ENCODE assay signal across 1 cellular context in the genomic region with DNA sequence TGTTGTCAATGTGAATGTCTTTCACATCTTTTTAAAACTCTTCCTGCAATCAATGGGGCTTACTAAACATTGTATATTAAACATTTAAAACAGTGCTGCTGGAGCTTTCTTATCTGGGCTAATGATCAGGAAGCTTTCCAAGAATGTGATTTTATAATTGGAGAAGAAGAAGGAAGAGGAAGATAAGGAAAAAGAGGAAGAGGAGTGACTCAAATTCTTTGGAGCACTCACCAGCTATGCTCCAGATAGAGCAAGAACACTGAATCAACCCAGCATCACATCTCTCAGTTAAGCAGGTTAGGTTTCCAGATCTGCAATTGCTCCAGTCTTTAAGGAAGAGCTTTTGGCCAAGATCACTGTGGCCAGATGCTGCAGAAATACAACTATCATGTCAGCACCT.
TF ChIP-seq lines count a peak whose summit lies in the region.

No MANE protein-coding gene starts in this region.

TF ChIP-seq in K562, 482 proteins besides CTCF, POLR2A, EP300 and RAD21:
- TF ChIP-seq, protein P1, sequence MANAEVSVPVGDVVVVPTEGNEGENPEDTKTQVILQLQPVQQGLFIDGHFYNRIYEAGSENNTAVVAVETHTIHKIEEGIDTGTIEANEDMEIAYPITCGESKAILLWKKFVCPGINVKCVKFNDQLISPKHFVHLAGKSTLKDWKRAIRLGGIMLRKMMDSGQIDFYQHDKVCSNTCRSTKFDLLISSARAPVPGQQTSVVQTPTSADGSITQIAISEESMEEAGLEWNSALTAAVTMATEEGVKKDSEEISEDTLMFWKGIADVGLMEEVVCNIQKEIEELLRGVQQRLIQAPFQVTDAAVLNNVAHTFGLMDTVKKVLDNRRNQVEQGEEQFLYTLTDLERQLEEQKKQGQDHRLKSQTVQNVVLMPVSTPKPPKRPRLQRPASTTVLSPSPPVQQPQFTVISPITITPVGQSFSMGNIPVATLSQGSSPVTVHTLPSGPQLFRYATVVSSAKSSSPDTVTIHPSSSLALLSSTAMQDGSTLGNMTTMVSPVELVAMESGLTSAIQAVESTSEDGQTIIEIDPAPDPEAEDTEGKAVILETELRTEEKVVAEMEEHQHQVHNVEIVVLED (CRISPR knock-in tag; IDR thresholded peaks at IDR 0.05): no peak
- TF ChIP-seq FOXK1 (CRISPR knock-in tag; IDR thresholded peaks at IDR 0.05; ENCODE audit: borderline replicate concordance) (no peak), KLF6 (CRISPR knock-in tag; IDR thresholded peaks at IDR 0.05; ENCODE audit: borderline replicate concordance) (no peak), NR3C1 (CRISPR knock-in tag; IDR thresholded peaks at IDR 0.05) (no peak), TCF7 (IDR thresholded peaks at IDR 0.05; ENCODE audit: borderline replicate concordance) (no peak), SPI1 (IDR thresholded peaks at IDR 0.05; ENCODE audit: borderline replicate concordance, low read depth, low read length) (peak; percentile 71; the same call in 1 of the 2 replicates), CSDE1 (IDR thresholded peaks at IDR 0.05) (no peak), SMARCC2 (IDR thresholded peaks at IDR 0.05; ENCODE audit: low read depth) (no peak), ZFX (CRISPR knock-in tag; IDR thresholded peaks at IDR 0.05) (no peak)
